Comparison of ENCODE assay signal across 15 cellular contexts in genomic region chr14:101840649-101841365, GRCh38.
DNase-seq lines count a peak whose midpoint lies in the region; ATAC-seq, FAIRE-seq and TF ChIP-seq lines count a peak whose summit lies in the region.
"Had no signal": no experiment of that assay in that cellular context is flagged by ENCODE, and none has a peak within 500 bp of the region (broad histone marks: within the 10 kb centered on the region; RNA-seq: fewer than 3 reads in every experiment).

No MANE protein-coding gene starts in this region.

- POLR2A ChIA-PET in activated CD4-positive, alpha-beta memory T cell treated with anti-CD3 and anti-CD28 coated beads for 36 hours (lab: Charles Lee), result interaction anchor here (0.7 to 6.6 kb wide), 3 partner anchors 16 to 343 kb away, joined by 3 to 80 read pairs (median 5); no protein-coding TSS in a partner anchor

- H3K36me3 Mint-ChIP-seq in activated CD4-positive, alpha-beta memory T cell treated with anti-CD3 and anti-CD28 coated beads for 36 hours, result peaks cover 23% of the 10 kb centered on the region

- H3K27me3 Mint-ChIP-seq in activated CD4-positive, alpha-beta memory T cell treated with anti-CD3 and anti-CD28 coated beads for 36 hours, result no peaks in the 10 kb centered on the region

- peak; percentile 4 for DNase-seq in NCI-H82 (lab: John Stamatoyannopoulos, UW)
- no peak for DNase-seq in NCI-H82 treated with DMSO at 0.1 percent for 48 hours (lab: John Stamatoyannopoulos, UW; ENCODE audit: unreplicated experiment)
- no peak for DNase-seq in H54 (ENCODE audit: insufficient read length, low spot score)
- DNase-seq in activated CD4-positive, alpha-beta memory T cell treated with anti-CD3 and anti-CD28 coated beads for 36 hours, result no peak
- peak; percentile 6 for DNase-seq in left lobe of liver (ENCODE audit: low spot score)
- no peak for DNase-seq in activated CD4-positive, CD25-positive, alpha-beta regulatory T cell (lab: John Stamatoyannopoulos, UW)
- no peak for DNase-seq in SIG-M5 (lab: John Stamatoyannopoulos, UW)
- DNase-seq: 8988T, amygdala, cortex of kidney, NCI-H2227 treated with DMSO at 0.1 percent for 48 hours, pancreas, PC-9 had no signal

- no peak for ATAC-seq in left lobe of liver
- no peak for ATAC-seq in GM21381 (IDR thresholded peaks at IDR 0.05; ENCODE audit: unreplicated experiment)
- ATAC-seq: pancreas had no signal

- TF ChIP-seq POLR2A in H54 (IDR thresholded peaks at IDR 0.05; ENCODE audit: low read depth, low read length), result no peak

- peaks cover 91% of the 10 kb centered on the region for H3K4me1 Mint-ChIP-seq in activated CD4-positive, alpha-beta memory T cell treated with anti-CD3 and anti-CD28 coated beads for 36 hours (ENCODE audit: low read depth)

- CTCF ChIA-PET in activated CD4-positive, alpha-beta memory T cell treated with anti-CD3 and anti-CD28 coated beads for 36 hours (lab: Charles Lee), result interaction anchor here (0.9 to 7.4 kb wide), 4 partner anchors 17 to 133 kb away, joined by 3 to 82 read pairs (median 6); no protein-coding TSS in a partner anchor

- intact Hi-C loops in activated CD4-positive, alpha-beta memory T cell treated with anti-CD3 and anti-CD28 coated beads for 36 hours (cut with micrococcal nuclease), result no loop called here

- no peaks in the 10 kb centered on the region for H3K9me3 Mint-ChIP-seq in activated CD4-positive, alpha-beta memory T cell treated with anti-CD3 and anti-CD28 coated beads for 36 hours

- H3K4me3 Mint-ChIP-seq in activated CD4-positive, alpha-beta memory T cell treated with anti-CD3 and anti-CD28 coated beads for 36 hours, result no peak overlapping the region

- peak; percentile 43 for FAIRE-seq in H54 (lab: Jason Lieb, UNC)
- FAIRE-seq: D721Med, pancreas had no signal

- peak overlapping the region; percentile 92 for H3K27ac Mint-ChIP-seq in activated CD4-positive, alpha-beta memory T cell treated with anti-CD3 and anti-CD28 coated beads for 36 hours

Comparison
In these comparisons a context has a peak if more than half of its experiments do, and no peak if none do; other contexts are left out.
1. DNase-seq: peak in NCI-H82 (single experiment) and left lobe of liver (single experiment); none in NCI-H82 treated with DMSO at 0.1 percent for 48 hours (single experiment), H54 (single experiment), activated CD4-positive, alpha-beta memory T cell treated with anti-CD3 and anti-CD28 coated beads for 36 hours (single experiment), activated CD4-positive, CD25-positive, alpha-beta regulatory T cell (0 of 4) and SIG-M5 (single experiment).